18 cellular contexts compared by ENCODE assay signal in the genomic region with DNA sequence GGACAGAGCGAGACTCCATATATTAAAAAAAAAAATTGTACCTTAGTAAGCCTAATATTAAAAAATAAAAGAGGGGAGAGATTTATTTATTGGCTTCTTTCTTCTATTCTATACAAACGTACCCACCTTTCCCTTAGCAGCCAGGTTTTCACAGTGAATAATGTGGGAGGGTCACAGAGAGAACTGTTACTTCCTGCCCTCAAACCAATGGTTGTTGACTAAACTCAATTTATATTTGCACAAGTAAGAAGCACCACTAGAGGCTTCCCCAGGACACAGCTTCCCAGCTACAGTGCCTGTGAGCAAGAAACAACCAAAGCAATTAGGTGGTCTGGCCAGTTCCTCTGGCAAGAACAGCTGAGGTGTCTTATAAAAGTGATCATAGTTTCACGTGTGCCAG. TPM values are rescaled to one million over a fixed set of nuclear protein-coding genes. Genes with fewer than 3 reads are reported as not detected.
DNase-seq lines count a peak whose midpoint lies in the region; ATAC-seq and TF ChIP-seq lines count a peak whose summit lies in the region.
"Had no signal": no experiment of that assay in that cellular context is flagged by ENCODE, and none has a peak within 500 bp of the region (broad histone marks: within the 10 kb centered on the region; RNA-seq: fewer than 3 reads in every experiment).

No MANE protein-coding gene starts in this region.

- ATAC-seq in natural killer cell, result peak; percentile 91 to 97 (median 96)
- ATAC-seq: HepG2 had no signal

- DNase-seq in NCI-H748 (lab: John Stamatoyannopoulos, UW; ENCODE audit: unreplicated experiment) (peak; percentile 48), NCI-H748 treated with DMSO at 0.1 percent for 48 hours (lab: John Stamatoyannopoulos, UW) (no peak), NCI-H510A (lab: John Stamatoyannopoulos, UW) (peak; percentile 8), choroid plexus epithelial cell (ENCODE audit: low read depth) (no peak), natural killer cell (no peak), NCI-H2171 treated with DMSO at 0.1 percent for 48 hours (lab: John Stamatoyannopoulos, UW) (no peak), GM19240 (ENCODE audit: insufficient read length, low spot score) (no peak)
- no peak for DNase-seq in effector CD4-positive, alpha-beta T cell
- DNase-seq: 8988T; Calu3; CD4-positive, CD25-positive, alpha-beta regulatory T cell; DMS 273 treated with DMSO at 0.1 percent for 48 hours; DND-41; GDM1; HCEC 1CT; HFFc6 had no signal

- peaks cover 37 to 40% of the 10 kb centered on the region in 2 donors for H3K4me1 Mint-ChIP-seq in natural killer cell

- no peaks in the 10 kb centered on the region for H3K36me3 Mint-ChIP-seq in natural killer cell
- H3K36me3 Mint-ChIP-seq: CD4-positive, CD25-positive, alpha-beta regulatory T cell had no signal

- intact Hi-C loops in natural killer cell (cut with micrococcal nuclease), result no loop called here

- TF ChIP-seq CTCF in choroid plexus epithelial cell (conservative IDR thresholded peaks at IDR 0.05; ENCODE audit: low read depth, low read length), result peak; percentile 25
- no peak for TF ChIP-seq CTCF in natural killer cell (IDR thresholded peaks at IDR 0.05)

- H3K27me3 Mint-ChIP-seq in natural killer cell (ENCODE audit: low read depth in 2 of 2), result no peaks in the 10 kb centered on the region

- H3K4me3 Mint-ChIP-seq in natural killer cell, result peak overlapping the region; percentile 71
- H3K4me3 Mint-ChIP-seq: CD4-positive, CD25-positive, alpha-beta regulatory T cell; HFFc6 had no signal

- H3K9me3 Mint-ChIP-seq in natural killer cell, result peaks cover 0 to 3% of the 10 kb centered on the region in 2 donors
- H3K9me3 Mint-ChIP-seq: CD4-positive, CD25-positive, alpha-beta regulatory T cell; HFFc6 had no signal

- no peak overlapping the region for H3K4me3 ChIP-seq in choroid plexus epithelial cell (ENCODE audit: low read depth, low read length)
- H3K4me3 ChIP-seq: BLaER1 treated with 17β-estradiol and CSF1 and Interleukin-3, amounts not matched to agents 10 nM and 100 nM had no signal

- H3K27ac Mint-ChIP-seq in natural killer cell, result peak overlapping the region in 1 of 2 donors; percentile 84
- H3K27ac Mint-ChIP-seq: CD4-positive, CD25-positive, alpha-beta regulatory T cell; HFFc6 had no signal

RNA-seq across cellular contexts. Expression of a gene that starts 28.9 kb away (rescaled TPM):
- total RNA-seq in natural killer cell, result not detected
- total RNA-seq: Calu3; CD4-positive, CD25-positive, alpha-beta regulatory T cell; HepG2; HFFc6 had no signal

Comparison
In these comparisons a context has a peak if more than half of its experiments do, and no peak if none do; other contexts are left out.
1. DNase-seq: peak in NCI-H748 (single experiment) and NCI-H510A (single experiment); none in NCI-H748 treated with DMSO at 0.1 percent for 48 hours (single experiment), choroid plexus epithelial cell (single experiment), natural killer cell (single experiment), NCI-H2171 treated with DMSO at 0.1 percent for 48 hours (single experiment), effector CD4-positive, alpha-beta T cell (single experiment) and GM19240 (single experiment).